In the genomic region with DNA sequence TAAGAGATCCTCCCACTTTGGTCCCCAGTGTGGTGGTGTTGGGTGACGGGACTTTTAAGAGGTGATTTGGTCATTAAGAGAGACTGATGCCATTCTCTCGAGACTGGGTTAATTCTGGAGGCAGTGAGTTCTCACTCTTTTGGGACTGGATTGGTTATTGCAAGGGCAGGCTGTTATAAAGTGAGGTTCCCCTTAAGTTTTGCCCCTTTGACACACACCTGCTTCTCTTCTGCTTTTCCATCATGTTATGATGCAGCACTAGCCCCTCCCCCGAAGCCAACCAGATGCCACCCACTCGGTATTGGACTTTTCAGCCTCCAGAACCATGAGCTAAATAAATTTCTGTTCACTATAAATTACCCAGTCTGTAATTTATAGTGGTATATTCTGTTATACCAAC, we compare ENCODE assay signal across 35 cellular contexts. TPM values are rescaled to one million over a fixed set of nuclear protein-coding genes. Genes with fewer than 3 reads are reported as not detected.
"Had no signal": no experiment of that assay in that cellular context is flagged by ENCODE, and none has a peak within 500 bp of the region (broad histone marks: within the 10 kb centered on the region; RNA-seq: fewer than 3 reads in every experiment).

No MANE protein-coding gene starts in this region.

- H3K4me1 ChIP-seq: breast epithelium had no signal

- H3K27ac ChIP-seq: adrenal gland, body of pancreas, brain microvascular endothelial cell, breast epithelium, VCaP had no signal

- H3K4me3 ChIP-seq: adrenal gland, body of pancreas, breast epithelium had no signal

- H3K9me3 ChIP-seq: adrenal gland, body of pancreas, breast epithelium had no signal

- H3K4me3 Mint-ChIP-seq: activated B cell treated with CpG ODN at 0.5 μM for 24 hours; activated CD4-positive, alpha-beta memory T cell treated with anti-CD3 and anti-CD28 coated beads for 36 hours; activated CD4-positive, alpha-beta T cell treated with anti-CD3 and anti-CD28 coated beads, Interleukin-2, amount 10 ng/mL, durations not matched to agents 24 days and 14 days; activated CD8-positive, alpha-beta T cell treated with anti-CD3 and anti-CD28 coated beads for 36 hours; activated naive CD4-positive, alpha-beta T cell treated with anti-CD3 and anti-CD28 coated beads for 36 hours; activated naive CD8-positive, alpha-beta T cell treated with anti-CD3 and anti-CD28 coated beads for 36 hours; activated T-cell treated with anti-CD3 and anti-CD28 coated beads, Interleukin-2, amount 50 U/mL, for 4 hours; activated T-cell treated with anti-CD3 and anti-CD28 coated beads, Interleukin-2, amount 50 U/mL, for 72 hours; activated T-helper 1 cell treated with anti-CD3 and anti-CD28 coated beads, Interleukin-12 subunit alpha, Interleukin-12 subunit beta, Interleukin-2, Interleukin-4 antibody, amounts not matched to agents 30 ng/mL and 10 ng/mL and 1 ng/mL, durations not matched to agents 14 hours and 24 hours and 36 hours; activated T-helper 17 cell treated with anti-CD3 and anti-CD28 coated beads, Interleukin-2, amount 50 U/mL, for 72 hours; T-helper 1 cell treated with Interleukin-12 subunit alpha and Interleukin-12 subunit beta and Interleukin-4 antibody, amounts not matched to agents 30 μg/mL and 1 μg/mL, for 36 hours; T-helper 2 cell treated with Interferon-gamma antibody and Interleukin-4, amounts not matched to agents 5 μg/mL and 100 μg/mL, for 36 hours had no signal

- H3K9me3 Mint-ChIP-seq: activated B cell treated with CpG ODN at 0.5 μM for 24 hours; activated CD4-positive, alpha-beta memory T cell treated with anti-CD3 and anti-CD28 coated beads for 36 hours; activated CD4-positive, alpha-beta T cell treated with anti-CD3 and anti-CD28 coated beads, Interleukin-2, amount 10 ng/mL, durations not matched to agents 24 days and 14 days; activated naive CD4-positive, alpha-beta T cell treated with anti-CD3 and anti-CD28 coated beads for 36 hours; activated T-cell treated with anti-CD3 and anti-CD28 coated beads, Interleukin-2, amount 50 U/mL, for 4 hours; activated T-helper 17 cell treated with anti-CD3 and anti-CD28 coated beads, Interleukin-2, amount 50 U/mL, for 72 hours; T-helper 1 cell treated with Interleukin-12 subunit alpha and Interleukin-12 subunit beta and Interleukin-4 antibody, amounts not matched to agents 30 μg/mL and 1 μg/mL, for 36 hours had no signal

- H3K27me3 Mint-ChIP-seq: activated CD4-positive, alpha-beta memory T cell treated with anti-CD3 and anti-CD28 coated beads for 36 hours; activated CD8-positive, alpha-beta T cell treated with anti-CD3 and anti-CD28 coated beads for 36 hours; activated naive CD8-positive, alpha-beta T cell treated with anti-CD3 and anti-CD28 coated beads for 36 hours; activated T-helper 17 cell treated with anti-CD3 and anti-CD28 coated beads, Interleukin-2, amount 50 U/mL, for 72 hours had no signal

- H3K36me3 ChIP-seq: adrenal gland, brain microvascular endothelial cell, breast epithelium had no signal

- H3K27ac Mint-ChIP-seq: activated B cell treated with CpG ODN at 0.5 μM for 24 hours; activated CD4-positive, alpha-beta memory T cell treated with anti-CD3 and anti-CD28 coated beads for 36 hours; activated CD4-positive, alpha-beta T cell treated with anti-CD3 and anti-CD28 coated beads, Interleukin-2, amount 10 ng/mL, durations not matched to agents 24 days and 14 days; activated CD8-positive, alpha-beta T cell treated with anti-CD3 and anti-CD28 coated beads for 36 hours; activated naive CD4-positive, alpha-beta T cell treated with anti-CD3 and anti-CD28 coated beads for 36 hours; activated naive CD4-positive, alpha-beta T cell treated with anti-CD3 and anti-CD28 coated beads, Interleukin-2, amount 50 U/mL, for 72 hours; activated naive CD8-positive, alpha-beta T cell treated with anti-CD3 and anti-CD28 coated beads for 36 hours; activated T-cell treated with anti-CD3 and anti-CD28 coated beads, Interleukin-2, amount 50 U/mL, for 72 hours; activated T-helper 1 cell treated with anti-CD3 and anti-CD28 coated beads, Interleukin-12 subunit alpha, Interleukin-12 subunit beta, Interleukin-2, Interleukin-4 antibody, amounts not matched to agents 30 ng/mL and 10 ng/mL and 1 ng/mL, durations not matched to agents 14 hours and 24 hours and 36 hours; activated T-helper 17 cell treated with anti-CD3 and anti-CD28 coated beads, Interleukin-2, amount 50 U/mL, for 72 hours; T-helper 1 cell treated with Interleukin-12 subunit alpha and Interleukin-12 subunit beta and Interleukin-4 antibody, amounts not matched to agents 30 μg/mL and 1 μg/mL, for 36 hours; T-helper 2 cell treated with Interferon-gamma antibody and Interleukin-4, amounts not matched to agents 5 μg/mL and 100 μg/mL, for 36 hours had no signal

- ATAC-seq: activated CD8-positive, alpha-beta T cell treated with anti-CD3 and anti-CD28 coated beads for 36 hours; activated naive CD4-positive, alpha-beta T cell treated with anti-CD3 and anti-CD28 coated beads, Interleukin-2, amount 50 U/mL, for 72 hours; activated T-cell treated with anti-CD3 and anti-CD28 coated beads, Interleukin-2, amount 50 U/mL, for 4 hours; activated T-cell treated with anti-CD3 and anti-CD28 coated beads, Interleukin-2, amount 50 U/mL, for 72 hours; activated T-helper 17 cell treated with anti-CD3 and anti-CD28 coated beads, Interleukin-2, amount 50 U/mL, for 72 hours; body of pancreas had no signal

- H3K27me3 ChIP-seq: adrenal gland, body of pancreas, brain microvascular endothelial cell, breast epithelium had no signal

- DNase-seq: activated B cell treated with CpG ODN at 0.5 μM for 24 hours; activated CD4-positive, alpha-beta memory T cell treated with anti-CD3 and anti-CD28 coated beads for 36 hours; activated CD4-positive, alpha-beta T cell treated with anti-CD3 and anti-CD28 coated beads for 4 hours; activated CD4-positive, alpha-beta T cell treated with anti-CD3 and anti-CD28 coated beads, Interleukin-2, amount 10 ng/mL, durations not matched to agents 24 days and 14 days; activated CD4-positive, alpha-beta T cell treated with anti-CD3 and anti-CD28 coated beads, Interleukin-2, amount 50 U/mL, for 1 hour; activated CD4-positive, alpha-beta T cell treated with anti-CD3 and anti-CD28 coated beads, Interleukin-2, amount 50 U/mL, for 4 hours; activated CD4-positive, CD25-positive, alpha-beta regulatory T cell treated with anti-CD3 and anti-CD28 coated beads, Interleukin-2, amount 50 U/mL, for 72 hours; activated CD8-positive, alpha-beta memory T cell treated with anti-CD3 and anti-CD28 coated beads, Interleukin-2, amount 50 U/mL, for 4 hours; activated CD8-positive, alpha-beta T cell treated with anti-CD3 and anti-CD28 coated beads for 36 hours; activated effector memory CD4-positive, alpha-beta T cell treated with anti-CD3 and anti-CD28 coated beads, Interleukin-2, amount 50 U/mL, for 16 hours; activated gamma-delta T cell treated with Interleukin-2 at 50 U/mL for 16 hours; activated naive CD4-positive, alpha-beta T cell; activated naive CD4-positive, alpha-beta T cell treated with anti-CD3 and anti-CD28 coated beads for 36 hours; activated naive CD4-positive, alpha-beta T cell treated with anti-CD3 and anti-CD28 coated beads, Interleukin-2, amount 50 U/mL, for 16 hours; activated naive CD8-positive, alpha-beta T cell treated with anti-CD3 and anti-CD28 coated beads for 36 hours; activated T-cell treated with anti-CD3 and anti-CD28 coated beads for 4 hours; activated T-cell treated with anti-CD3 and anti-CD28 coated beads, Interleukin-2, amount 50 U/mL, for 1 hour; activated T-cell treated with anti-CD3 and anti-CD28 coated beads, Interleukin-2, amount 50 U/mL, for 4 hours; activated T-cell treated with anti-CD3 and anti-CD28 coated beads, Interleukin-2, amount 50 U/mL, for 72 hours; adrenal gland; amniotic stem cell; body of pancreas; brain microvascular endothelial cell; central memory CD4-positive, alpha-beta T cell; T-helper 1 cell; T-helper 2 cell; T-helper 9 cell had no signal

RNA-seq across cellular contexts. Expression of a gene that starts 57.7 kb away (rescaled TPM):
- total RNA-seq: activated B cell treated with CpG ODN at 0.5 μM for 24 hours; activated CD8-positive, alpha-beta memory T cell treated with anti-CD3 and anti-CD28 coated beads for 36 hours; activated naive CD4-positive, alpha-beta T cell treated with anti-CD3 and anti-CD28 coated beads for 36 hours; activated naive CD4-positive, alpha-beta T cell treated with anti-CD3 and anti-CD28 coated beads, Interleukin-2, amount 50 U/mL, for 72 hours; activated T-helper 1 cell treated with anti-CD3 and anti-CD28 coated beads, Interleukin-12 subunit alpha, Interleukin-12 subunit beta, Interleukin-2, Interleukin-4 antibody, amounts not matched to agents 30 ng/mL and 10 ng/mL and 1 ng/mL, durations not matched to agents 14 hours and 24 hours and 36 hours had no signal
